ENCODE assay signal across 8 cellular contexts in the genomic region with DNA sequence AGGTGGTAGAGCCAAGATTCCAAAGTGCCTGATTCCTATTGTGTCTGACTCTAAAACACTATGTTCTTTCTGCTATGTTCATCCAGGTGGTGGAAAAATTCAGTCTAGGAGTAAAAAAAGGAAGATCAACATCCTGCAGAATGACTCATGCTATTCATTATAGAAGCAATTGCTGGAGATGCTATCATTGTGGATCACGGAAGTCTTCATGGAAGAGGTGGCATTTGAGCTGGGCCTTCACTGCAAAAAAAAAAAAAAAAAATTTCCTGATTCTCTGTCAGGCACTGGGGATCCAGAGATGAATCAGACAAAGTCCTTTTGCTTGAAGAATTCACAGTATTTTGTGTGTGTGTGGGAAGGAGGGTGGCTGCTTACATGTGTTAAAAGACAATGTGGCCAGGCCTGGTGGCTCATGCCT. TPM values are rescaled to one million over a fixed set of nuclear protein-coding genes. Genes with fewer than 3 reads are reported as not detected.
DNase-seq lines count a peak whose midpoint lies in the region; ATAC-seq and TF ChIP-seq lines count a peak whose summit lies in the region.

No MANE protein-coding gene starts in this region.

- no peak for TF ChIP-seq EP300 in esophagus muscularis mucosa (IDR thresholded peaks at IDR 0.05)

- H3K27ac ChIP-seq in esophagus muscularis mucosa (replicated peaks in 1 of 4): peak overlapping the region; percentile 94 to 99 (median 96)

- no peaks in the 10 kb centered on the region for H3K36me3 Mint-ChIP-seq in progenitor cell of endocrine pancreas (ENCODE audit: insufficient read depth)

- ATAC-seq in HG02885 (IDR thresholded peaks at IDR 0.05; ENCODE audit: poor library complexity, unreplicated experiment): no peak
- ATAC-seq in HG02571 (IDR thresholded peaks at IDR 0.05; ENCODE audit: unreplicated experiment): no peak

- intact Hi-C loops in esophagus muscularis mucosa (cut with DNase I): no loop called here

- WGBS in esophagus muscularis mucosa: 69% methylated on average over 1 of the region's 1 CpG

- peak overlapping the region; percentile 98 for H3K27ac Mint-ChIP-seq in progenitor cell of endocrine pancreas

- H3K4me1 ChIP-seq in esophagus muscularis mucosa: peaks cover 23 to 38% (median 37%) of the 10 kb centered on the region in 4 donors

- peaks cover 12% of the 10 kb centered on the region for H3K4me1 Mint-ChIP-seq in progenitor cell of endocrine pancreas (ENCODE audit: low read depth)

- no peaks in the 10 kb centered on the region for H3K9me3 ChIP-seq in esophagus muscularis mucosa

- no peaks in the 10 kb centered on the region for H3K27me3 ChIP-seq in esophagus muscularis mucosa

- H3K9me3 Mint-ChIP-seq in progenitor cell of endocrine pancreas (ENCODE audit: low read depth): no peaks in the 10 kb centered on the region

- H3K4me3 ChIP-seq in esophagus muscularis mucosa: peak overlapping the region in 2 of 4 donors; percentile 87 to 100

- DNase-seq in EL (peak; percentile 35), esophagus muscularis mucosa (ENCODE audit: extremely low spot score) (no peak), progenitor cell of endocrine pancreas (ENCODE audit: low spot score, unreplicated experiment) (no peak), SKM-1 (lab: John Stamatoyannopoulos, UW; ENCODE audit: unreplicated experiment) (no peak), DMS79 treated with DMSO at 0.1 percent for 48 hours (lab: John Stamatoyannopoulos, UW) (no peak)

- TF ChIP-seq CTCF in esophagus muscularis mucosa (IDR thresholded peaks at IDR 0.05) (no peak), progenitor cell of endocrine pancreas (IDR thresholded peaks at IDR 0.05; ENCODE audit: unreplicated experiment) (no peak)

- no peak overlapping the region for H3K4me3 Mint-ChIP-seq in progenitor cell of endocrine pancreas (ENCODE audit: low read depth)

- no peaks in the 10 kb centered on the region for H3K27me3 Mint-ChIP-seq in progenitor cell of endocrine pancreas

- TF ChIP-seq POLR2A in esophagus muscularis mucosa (IDR thresholded peaks at IDR 0.05; ENCODE audit: low read depth): no peak

- no peaks in the 10 kb centered on the region for H3K36me3 ChIP-seq in esophagus muscularis mucosa

TF ChIP-seq in PFSK-1, 5 proteins besides CTCF, POLR2A, EP300 and RAD21:
- TF ChIP-seq REST (IDR thresholded peaks at IDR 0.05; ENCODE audit: insufficient read depth in 1 of 2, low read depth in 2 of 2, low read length in 2 of 2) (0 out of 4 replicates have a peak, but pooled peaks of 1 of the 2 experiments have one; percentile 61), SIN3A (IDR thresholded peaks at IDR 0.05; ENCODE audit: borderline replicate concordance, insufficient read depth, low read length) (0 out of 2 replicates have a peak, but pooled peaks have one; percentile 35), FOXP2 (optimal IDR thresholded peaks at IDR 0.05; ENCODE audit: borderline replicate concordance, extremely low read depth, extremely low read length, insufficient read depth) (no peak), POLR2AphosphoS5 (IDR thresholded peaks at IDR 0.05; ENCODE audit: low read depth, low read length) (no peak), TAF1 (IDR thresholded peaks at IDR 0.05; ENCODE audit: borderline replicate concordance, insufficient read depth, low read length) (peak; percentile 53; the same call in 1 of the 2 replicates)

RNA-seq across cellular contexts. Expression of gene UVRAG, which starts 1.4 kb away (rescaled TPM):
- polyA plus RNA-seq in PFSK-1 (2012; ENCODE audit: insufficient read length, low read depth): 14.9 TPM
- total RNA-seq in esophagus muscularis mucosa: 10 to 100 TPM; 30.6 to 37.4 (median 34.7) TPM
- total RNA-seq in progenitor cell of endocrine pancreas: 25.7 and 29.7 TPM in 2 replicates

RNA-seq across cellular contexts. Expression of gene DGAT2, which starts 45.1 kb away (rescaled TPM):
- polyA plus RNA-seq in PFSK-1 (2012; ENCODE audit: insufficient read length, low read depth): 1.7 TPM
- total RNA-seq in esophagus muscularis mucosa: 1 to 10 TPM in 3 of 4 donors, under 1 TPM in 1; 0.83 to 6.5 (median 2.0) TPM
- total RNA-seq in progenitor cell of endocrine pancreas: 1.2 and 1.4 TPM in 2 replicates
